Comparison of ENCODE assay signal across 8 cellular contexts in genomic region chr17:50477976-50478375, GRCh38. TPM values are rescaled to one million over a fixed set of nuclear protein-coding genes. Genes with fewer than 3 reads are reported as not detected.
A peak's percentile ranks its signal among the peaks of the same experiment; 100 is the strongest.
DNase-seq lines count a peak whose midpoint lies in the region; ATAC-seq, FAIRE-seq and TF ChIP-seq lines count a peak whose summit lies in the region.

No MANE protein-coding gene starts in this region.

- no peaks in the 10 kb centered on the region for H3K9me3 ChIP-seq in kidney (ENCODE audit: control insufficient read depth in 1 of 2, low read length in 2 of 2)
- H3K9me3 ChIP-seq in stomach: no peaks in the 10 kb centered on the region

- peak overlapping the region; percentile 25 to 83 for H3K4me3 ChIP-seq in kidney (ENCODE audit: low read length in 2 of 2)
- peak overlapping the region; percentile 70 to 78 (median 72) for H3K4me3 ChIP-seq in stomach

- WGBS in stomach, 5 donors: 74 to 84% (median 81%) methylated on average over 7 of the region's 7 CpGs

- ATAC-seq in activated CD8-positive, alpha-beta T cell treated with anti-CD3 and anti-CD28 coated beads for 36 hours: no peak
- no peak for ATAC-seq in GM18909 (IDR thresholded peaks at IDR 0.05; ENCODE audit: poor library complexity, unreplicated experiment)

- FAIRE-seq in kidney (lab: Jason Lieb, UNC): no peak

- no peaks in the 10 kb centered on the region for H3K9me3 Mint-ChIP-seq in activated CD8-positive, alpha-beta T cell treated with anti-CD3 and anti-CD28 coated beads for 36 hours

- H3K9ac ChIP-seq in kidney (ENCODE audit: low read length in 2 of 2): peak overlapping the region; percentile 57 to 92

- peak overlapping the region; percentile 92 to 93 for H3K27ac ChIP-seq in kidney (ENCODE audit: low read depth in 2 of 2, low read length in 2 of 2)
- H3K27ac ChIP-seq in stomach: peak overlapping the region; percentile 84 to 96 (median 94)

- intact Hi-C loops in activated CD8-positive, alpha-beta T cell treated with anti-CD3 and anti-CD28 coated beads for 36 hours (cut with micrococcal nuclease): no loop called here
- intact Hi-C loops in kidney (cut with DNase I): no loop called here
- intact Hi-C loops in stomach (cut with DNase I; ENCODE audit: low total_unique reads): loop anchor here (10.0 kb wide), 1 partner anchor 113 kb away; no protein-coding TSS in a partner anchor

- H3K27me3 ChIP-seq in stomach: no peaks in the 10 kb centered on the region

- H3K4me1 Mint-ChIP-seq in activated CD8-positive, alpha-beta T cell treated with anti-CD3 and anti-CD28 coated beads for 36 hours (ENCODE audit: low read depth): peaks cover 22% of the 10 kb centered on the region

- peaks cover 3% of the 10 kb centered on the region for H3K27me3 Mint-ChIP-seq in activated CD8-positive, alpha-beta T cell treated with anti-CD3 and anti-CD28 coated beads for 36 hours

- CTCF ChIA-PET in activated CD8-positive, alpha-beta T cell treated with anti-CD3 and anti-CD28 coated beads for 36 hours (lab: Charles Lee): interaction anchor here (0.7 to 4.1 kb wide), 11 partner anchors 8 to 277 kb away, joined by 3 to 40 read pairs (median 7); partner anchors contain the start of genes COL1A1 and LRRC59

- H3K4me1 ChIP-seq in kidney (ENCODE audit: control insufficient read depth in 1 of 2, insufficient read depth in 1 of 2, low read depth in 1 of 2, low read length in 2 of 2): peaks cover 20 to 22% of the 10 kb centered on the region in 2 donors
- peaks cover 15 to 52% (median 44%) of the 10 kb centered on the region in 4 donors for H3K4me1 ChIP-seq in stomach

- POLR2A ChIA-PET in activated CD8-positive, alpha-beta T cell treated with anti-CD3 and anti-CD28 coated beads for 36 hours (lab: Charles Lee): interaction anchor here (0.9 to 2.9 kb wide), 2 partner anchors 80 to 131 kb away, joined by 4 to 15 read pairs; partner anchors contain the start of gene LRRC59

- H3K36me3 Mint-ChIP-seq in activated CD8-positive, alpha-beta T cell treated with anti-CD3 and anti-CD28 coated beads for 36 hours (ENCODE audit: low read depth): peaks cover 12% of the 10 kb centered on the region

- peak overlapping the region; percentile 89 for H3K4me3 Mint-ChIP-seq in activated CD8-positive, alpha-beta T cell treated with anti-CD3 and anti-CD28 coated beads for 36 hours

- TF ChIP-seq POLR2A in stomach (IDR thresholded peaks at IDR 0.05): no peak

- no peak for TF ChIP-seq EP300 in stomach (IDR thresholded peaks at IDR 0.05)

- H3K27ac Mint-ChIP-seq in activated CD8-positive, alpha-beta T cell treated with anti-CD3 and anti-CD28 coated beads for 36 hours: peak overlapping the region; percentile 93

- TF ChIP-seq CTCF in activated CD8-positive, alpha-beta T cell treated with anti-CD3 and anti-CD28 coated beads for 36 hours (IDR thresholded peaks at IDR 0.05): no peak
- TF ChIP-seq CTCF in kidney (IDR thresholded peaks at IDR 0.05; ENCODE audit: borderline replicate concordance, extremely low read depth, insufficient read depth) (no peak), stomach (IDR thresholded peaks at IDR 0.05) (no peak)

- H3K36me3 ChIP-seq in kidney (ENCODE audit: control insufficient read depth in 1 of 2, insufficient read depth in 2 of 2, low read length in 2 of 2) (peaks cover 7 to 10% of the 10 kb centered on the region in 2 donors), stomach (peaks cover 0 to 29% (median 22%) of the 10 kb centered on the region in 4 donors)

- DNase-seq in NCI-H2171 treated with DMSO at 0.1 percent for 48 hours (lab: John Stamatoyannopoulos, UW) (peak; percentile 29), NCI-H2171 (lab: John Stamatoyannopoulos, UW) (no peak), kidney (peak; percentile 57), stomach (no peak), cerebellum (ENCODE audit: low spot score) (no peak), H4 (ENCODE audit: low spot score) (no peak)
- DNase-seq in activated CD8-positive, alpha-beta T cell treated with anti-CD3 and anti-CD28 coated beads for 36 hours: no peak

RNA-seq across cellular contexts. Expression of gene RSAD1, which starts 0.7 kb away (rescaled TPM):
- 10 to 100 TPM; 39.2 to 40.7 TPM for total RNA-seq in activated CD8-positive, alpha-beta T cell treated with anti-CD3 and anti-CD28 coated beads for 36 hours
- total RNA-seq in kidney: 38.9 TPM
- 39.9 TPM for polyA plus RNA-seq in kidney (ENCODE audit: insufficient read depth, low read depth, low replicate concordance)
- total RNA-seq in stomach: 10 to 100 TPM; 18.7 to 54.8 (median 22.0) TPM
- polyA plus RNA-seq in stomach: 10 to 100 TPM; 23.9 to 29.4 (median 28.7) TPM
- 19.0 TPM for total RNA-seq in cerebellum
- total RNA-seq in H4 (2014; rRNA removed; shearing (Covaris generic)): 18.7 and 19.3 TPM in 2 replicates

RNA-seq across cellular contexts. Expression of gene CHAD, which starts 9.3 kb away (rescaled TPM):
- total RNA-seq in activated CD8-positive, alpha-beta T cell treated with anti-CD3 and anti-CD28 coated beads for 36 hours: not detected
- total RNA-seq in kidney (0.22 TPM), stomach (10 to 100 TPM in 2 of 5 donors, under 1 TPM in 2, not detected in 1; 0.45 to 12.0 (median 6.0) TPM), cerebellum (not detected)
- polyA plus RNA-seq in kidney (ENCODE audit: insufficient read depth, low read depth, low replicate concordance) (0.43 TPM), stomach (1 to 10 TPM; 2.6 to 8.5 (median 4.9) TPM)
- not detected in 2 replicates for total RNA-seq in H4 (2014; rRNA removed; shearing (Covaris generic))

RNA-seq across cellular contexts. Expression of gene MYCBPAP, which starts 30.3 kb away (rescaled TPM):
- 1 to 10 TPM; 6.7 to 6.9 TPM for total RNA-seq in activated CD8-positive, alpha-beta T cell treated with anti-CD3 and anti-CD28 coated beads for 36 hours
- total RNA-seq in kidney: 0.72 TPM
- polyA plus RNA-seq in kidney (ENCODE audit: insufficient read depth, low read depth, low replicate concordance): 2.9 TPM
- total RNA-seq in stomach: 1 to 10 TPM in 3 of 5 donors, not detected in 2; 1.1 to 2.7 (median 2.6) TPM
- under 1 TPM in 2 of 3 donors, not detected in 1; 0.25 to 0.31 TPM for polyA plus RNA-seq in stomach
- total RNA-seq in cerebellum: 0.91 TPM
- total RNA-seq in H4 (2014; rRNA removed; shearing (Covaris generic)): not detected in 2 replicates

RNA-seq across cellular contexts. Expression of gene ACSF2, which starts 52.0 kb away (rescaled TPM):
- 10 to 100 TPM; 14.5 to 17.5 TPM for total RNA-seq in activated CD8-positive, alpha-beta T cell treated with anti-CD3 and anti-CD28 coated beads for 36 hours
- 44.4 TPM for total RNA-seq in kidney
- polyA plus RNA-seq in kidney (ENCODE audit: insufficient read depth, low read depth, low replicate concordance): 404 TPM
- total RNA-seq in stomach: 100 to 1,000 TPM in 3 of 5 donors, 10 to 100 TPM in 2; 16.1 to 172 (median 103) TPM
- polyA plus RNA-seq in stomach: 10 to 100 TPM; 44.7 to 86.8 (median 49.1) TPM
- 7.2 TPM for total RNA-seq in cerebellum
- total RNA-seq in H4 (2014; rRNA removed; shearing (Covaris generic)): 26.5 and 47.2 TPM in 2 replicates

RNA-seq across cellular contexts. Expression of gene EPN3, which starts 54.6 kb away (rescaled TPM):
- total RNA-seq in activated CD8-positive, alpha-beta T cell treated with anti-CD3 and anti-CD28 coated beads for 36 hours: not detected
- 5.0 TPM for total RNA-seq in kidney
- 28.7 TPM for polyA plus RNA-seq in kidney (ENCODE audit: insufficient read depth, low read depth, low replicate concordance)
- total RNA-seq in stomach: 100 to 1,000 TPM in 2 of 5 donors, 10 to 100 TPM in 2, 1 to 10 TPM in 1; 6.4 to 117 (median 49.5) TPM
- 10 to 100 TPM; 25.9 to 76.3 (median 40.6) TPM for polyA plus RNA-seq in stomach
- total RNA-seq in cerebellum: 0.18 TPM
- not detected in 2 replicates for total RNA-seq in H4 (2014; rRNA removed; shearing (Covaris generic))

Comparison
In these comparisons a context has a peak if more than half of its experiments do, and no peak if none do; other contexts are left out.
1. DNase-seq: peak in NCI-H2171 treated with DMSO at 0.1 percent for 48 hours (single experiment) and kidney (single experiment); none in NCI-H2171 (single experiment), activated CD8-positive, alpha-beta T cell treated with anti-CD3 and anti-CD28 coated beads for 36 hours (single experiment), stomach (single experiment), cerebellum (single experiment) and H4 (single experiment).